In genomic region chr10:50416885-50417284, GRCh38 we compare ENCODE assay signal across 12 cellular contexts.
A peak's percentile ranks its signal among the peaks of the same experiment; 100 is the strongest.
DNase-seq lines count a peak whose midpoint lies in the region; ATAC-seq and TF ChIP-seq lines count a peak whose summit lies in the region.
"Had no signal": no experiment of that assay in that cellular context is flagged by ENCODE, and none has a peak within 500 bp of the region (broad histone marks: within the 10 kb centered on the region; RNA-seq: fewer than 3 reads in every experiment).

No MANE protein-coding gene starts in this region.

- H3K36me3 ChIP-seq in A673 (ENCODE audit: insufficient read depth, low read length, poor library complexity, severe bottlenecking) (no peaks in the 10 kb centered on the region), right lobe of liver (no peaks in the 10 kb centered on the region)

- DNase-seq in A673 (ENCODE audit: low spot score) (no peak), GM20000 (ENCODE audit: low spot score) (peak; percentile 30), right lobe of liver (no peak), DMS 273 treated with DMSO at 0.1 percent for 48 hours (lab: John Stamatoyannopoulos, UW) (no peak), NCI-H526 treated with DMSO at 0.1 percent for 48 hours (lab: John Stamatoyannopoulos, UW) (no peak), GOT3 (lab: John Stamatoyannopoulos, UW) (no peak)
- DNase-seq in central memory CD4-positive, alpha-beta T cell: no peak
- DNase-seq: activated CD8-positive, alpha-beta memory T cell treated with anti-CD3 and anti-CD28 coated beads, Interleukin-2, amount 50 U/mL, for 48 hours; effector CD8-positive, alpha-beta T cell; NCI-H1092; stimulated activated CD4-positive, alpha-beta T cell treated with anti-CD3 and anti-CD28 coated beads, Interleukin-4, amount 100 ng/mL, for 4 hours had no signal

- H3K4me3 Mint-ChIP-seq in brain: peak overlapping the region in 3 of 5 experiments; percentile 2 to 57 (median 4)

- no peak overlapping the region for H3K27ac Mint-ChIP-seq in brain

- ATAC-seq in right lobe of liver: peak in 2 of 4 donors; percentile 12 to 14

- POLR2A ChIA-PET in A673 (lab: Charles Lee; ENCODE audit: low non-redundant PET): no interaction called here

- H3K27me3 Mint-ChIP-seq in brain: peaks cover 4% of the 10 kb centered on the region

- H3K27ac ChIP-seq in A673 (ENCODE audit: low read depth, low read length, poor library complexity, severe bottlenecking): no peak overlapping the region
- H3K27ac ChIP-seq in right lobe of liver: peak overlapping the region; percentile 85 to 86 (median 85)

- H3K9me3 ChIP-seq in A673 (ENCODE audit: low read depth, low read length, poor library complexity, severe bottlenecking) (no peaks in the 10 kb centered on the region), right lobe of liver (no peaks in the 10 kb centered on the region)

- CTCF ChIA-PET in A673 (lab: Charles Lee): no interaction called here

- TF ChIP-seq POLR2A in right lobe of liver (IDR thresholded peaks at IDR 0.05): no peak

- H3K4me3 ChIP-seq in A673 (ENCODE audit: low read depth, low read length, poor library complexity, severe bottlenecking) (peak overlapping the region; percentile 12), right lobe of liver (peak overlapping the region; percentile 60 to 72 (median 72))

- no peak for TF ChIP-seq CTCF in A673 (conservative IDR thresholded peaks at IDR 0.05; ENCODE audit: low read depth, low read length)
- no peak for TF ChIP-seq CTCF in GM20000 (IDR thresholded peaks at IDR 0.05; ENCODE audit: extremely low read depth, missing control alignments)
- TF ChIP-seq CTCF in brain (conservative IDR thresholded peaks at IDR 0.05): no peak
- no peak for TF ChIP-seq CTCF in right lobe of liver (IDR thresholded peaks at IDR 0.05)

- peaks cover 13% of the 10 kb centered on the region for H3K4me1 Mint-ChIP-seq in brain

- intact Hi-C loops in A673 (cut with micrococcal nuclease; ENCODE audit: unreplicated experiment): loop anchor here (5.0 kb wide), 1 partner anchor 205 kb away; the partner anchor contains the start of gene SGMS1
- intact Hi-C loops in right lobe of liver (cut with DNase I): no loop called here

- no peaks in the 10 kb centered on the region for H3K36me3 Mint-ChIP-seq in brain

- 22% methylated on average over 6 of the region's 6 CpGs for WGBS in right lobe of liver (ENCODE audit: insufficient coverage, low coverage, low lambda C conversion rate, missing lambda C conversion rate)

- H3K4me1 ChIP-seq in A673 (ENCODE audit: insufficient read depth, low read length, poor library complexity, severe bottlenecking) (peaks cover 3% of the 10 kb centered on the region), right lobe of liver (peaks cover 0 to 36% (median 0%) of the 10 kb centered on the region in 4 donors)

- H3K27me3 ChIP-seq in A673 (replicated peaks; ENCODE audit: insufficient read depth, low read depth, low read length, poor library complexity): no peaks in the 10 kb centered on the region
- H3K27me3 ChIP-seq in right lobe of liver: no peaks in the 10 kb centered on the region

- no TSS peak for BruUV-seq in A673 (replicated peaks; lab: Mats Ljungman, UMichigan)

- H3K9me3 Mint-ChIP-seq in brain: no peaks in the 10 kb centered on the region
